Comparison of ENCODE assay signal across 12 cellular contexts in genomic region chr6:144469144-144469575, GRCh38.
DNase-seq lines count a peak whose midpoint lies in the region; ATAC-seq and TF ChIP-seq lines count a peak whose summit lies in the region.
"Had no signal": no experiment of that assay in that cellular context is flagged by ENCODE, and none has a peak within 500 bp of the region (broad histone marks: within the 10 kb centered on the region; RNA-seq: fewer than 3 reads in every experiment).

No MANE protein-coding gene starts in this region.

- H3K9me3 ChIP-seq in SJCRH30 (replicated peaks) = no peaks in the 10 kb centered on the region

- no peak overlapping the region for H3K27ac ChIP-seq in SJCRH30
- H3K27ac ChIP-seq: cardiac muscle cell had no signal

- H3K9me3 Mint-ChIP-seq in activated naive CD8-positive, alpha-beta T cell treated with anti-CD3 and anti-CD28 coated beads for 36 hours = no peaks in the 10 kb centered on the region
- H3K9me3 Mint-ChIP-seq in progenitor cell of endocrine pancreas (ENCODE audit: low read depth) = no peaks in the 10 kb centered on the region

- H3K36me3 Mint-ChIP-seq in activated naive CD8-positive, alpha-beta T cell treated with anti-CD3 and anti-CD28 coated beads for 36 hours = peaks cover 21% of the 10 kb centered on the region
- H3K36me3 Mint-ChIP-seq in progenitor cell of endocrine pancreas (ENCODE audit: insufficient read depth) = peaks cover 39% of the 10 kb centered on the region

- CTCF ChIA-PET in GM10248 (lab: Yijun Ruan, JAX) = interaction anchor here (0.8 to 4.9 kb wide), 2 partner anchors 10 kb away, joined by 4 to 18 read pairs; no protein-coding TSS in a partner anchor

- H3K27me3 Mint-ChIP-seq in activated naive CD8-positive, alpha-beta T cell treated with anti-CD3 and anti-CD28 coated beads for 36 hours = no peaks in the 10 kb centered on the region
- no peaks in the 10 kb centered on the region for H3K27me3 Mint-ChIP-seq in progenitor cell of endocrine pancreas

- peak overlapping the region; percentile 33 for H3K4me3 Mint-ChIP-seq in activated naive CD8-positive, alpha-beta T cell treated with anti-CD3 and anti-CD28 coated beads for 36 hours
- no peak overlapping the region for H3K4me3 Mint-ChIP-seq in progenitor cell of endocrine pancreas (ENCODE audit: low read depth)
- H3K4me3 Mint-ChIP-seq: WTC11 had no signal

- no peaks in the 10 kb centered on the region for H3K4me1 ChIP-seq in SJCRH30

- no peak overlapping the region for H3K4me3 ChIP-seq in SJCRH30
- H3K4me3 ChIP-seq: cardiac muscle cell had no signal

- no peaks in the 10 kb centered on the region for H3K27me3 ChIP-seq in SJCRH30
- H3K27me3 ChIP-seq: cardiac muscle cell had no signal

- peak; percentile 53 for DNase-seq in GM10248 (ENCODE audit: extremely low spot score)
- DNase-seq in activated naive CD8-positive, alpha-beta T cell treated with anti-CD3 and anti-CD28 coated beads for 36 hours = no peak
- DNase-seq in SJCRH30 = no peak
- DNase-seq in progenitor cell of endocrine pancreas (ENCODE audit: low spot score, unreplicated experiment) = no peak
- no peak for DNase-seq in amygdala (lab: John Stamatoyannopoulos, UW)
- DNase-seq in cortex of kidney (lab: John Stamatoyannopoulos, UW) = no peak
- DNase-seq: head of caudate nucleus, Karpas-422 had no signal

- POLR2A ChIA-PET in GM10248 (lab: Yijun Ruan, JAX) = no interaction called here

- H3K36me3 ChIP-seq in SJCRH30 = peaks cover 6% of the 10 kb centered on the region; the same call in 1 of the 2 replicates

- ATAC-seq in GM19351 (IDR thresholded peaks at IDR 0.05; ENCODE audit: unreplicated experiment) = peak; percentile 95
- peak; percentile 70 for ATAC-seq in HG03159 (IDR thresholded peaks at IDR 0.05; ENCODE audit: unreplicated experiment)
- ATAC-seq: WTC11 had no signal

- H3K4me1 Mint-ChIP-seq in activated naive CD8-positive, alpha-beta T cell treated with anti-CD3 and anti-CD28 coated beads for 36 hours = peaks cover 17% of the 10 kb centered on the region
- H3K4me1 Mint-ChIP-seq in progenitor cell of endocrine pancreas (ENCODE audit: low read depth) = peaks cover 21% of the 10 kb centered on the region

- peak overlapping the region; percentile 79 for H3K27ac Mint-ChIP-seq in activated naive CD8-positive, alpha-beta T cell treated with anti-CD3 and anti-CD28 coated beads for 36 hours
- H3K27ac Mint-ChIP-seq in progenitor cell of endocrine pancreas = no peak overlapping the region

- no peak for TF ChIP-seq CTCF in GM10248 (IDR thresholded peaks at IDR 0.05; ENCODE audit: control extremely low read depth, extremely low read depth, low read depth, missing control alignments)
- TF ChIP-seq CTCF in progenitor cell of endocrine pancreas (IDR thresholded peaks at IDR 0.05; ENCODE audit: unreplicated experiment) = no peak
